ENCODE assay signal across 21 cellular contexts in genomic region chr15:98324341-98324970, GRCh38.
DNase-seq lines count a peak whose midpoint lies in the region; ATAC-seq and TF ChIP-seq lines count a peak whose summit lies in the region.
"Had no signal": no experiment of that assay in that cellular context is flagged by ENCODE, and none has a peak within 500 bp of the region (broad histone marks: within the 10 kb centered on the region; RNA-seq: fewer than 3 reads in every experiment).

No MANE protein-coding gene starts in this region.

- POLR2A ChIA-PET in HEK293 (lab: Yijun Ruan, JAX) = no interaction called here

- H3K27ac ChIP-seq in HEK293 (ENCODE audit: extremely low read depth, low read depth, low read length) = no peak overlapping the region
- H3K27ac ChIP-seq in endodermal cell (ENCODE audit: low read depth, low read length) = no peak overlapping the region
- H3K27ac ChIP-seq: A549; BLaER1 treated with 17β-estradiol and CSF1 and Interleukin-3, amounts not matched to agents 10 nM and 100 nM had no signal

- CTCF ChIA-PET in HEK293 (lab: Yijun Ruan, JAX) = interaction anchor here (0.6 to 1.3 kb wide), 3 partner anchors 13 to 739 kb away, joined by 3 to 4 read pairs (median 4); no protein-coding TSS in a partner anchor

- no peak overlapping the region for H3K4me3 Mint-ChIP-seq in endodermal cell
- H3K4me3 Mint-ChIP-seq: CD8-positive, alpha-beta memory T cell had no signal

- ATAC-seq in GM19463 (IDR thresholded peaks at IDR 0.05; ENCODE audit: unreplicated experiment) (no peak), GM18909 (IDR thresholded peaks at IDR 0.05; ENCODE audit: poor library complexity, unreplicated experiment) (no peak)
- ATAC-seq: A549, K562, Panc1, Right ventricle myocardium inferior had no signal

- WGBS in endodermal cell (ENCODE audit: insufficient coverage in 1 of 2, insufficient read length in 1 of 2), 2 experiments = 46% methylated on average over 2 of the region's 2 CpGs; no CpG with 5 or more reads in 1 of the 2 experiments

- H3K36me3 Mint-ChIP-seq in endodermal cell (ENCODE audit: low read depth) = no peaks in the 10 kb centered on the region
- H3K36me3 Mint-ChIP-seq: CD8-positive, alpha-beta memory T cell had no signal

- DNase-seq in NT2/D1 (ENCODE audit: low read depth, low spot score) (peak; percentile 60), endodermal cell (peak; percentile 58), kidney glomerular epithelial cell (lab: John Stamatoyannopoulos, UW) (peak; percentile 22), SHP77 treated with DMSO at 0.1 percent for 48 hours (lab: John Stamatoyannopoulos, UW) (no peak), HuH-7 (ENCODE audit: low spot score) (no peak)
- DNase-seq: CD8-positive, alpha-beta memory T cell; DMS79; GF-D8; NCI-H1436; NCI-H2081 treated with DMSO at 0.1 percent for 48 hours; NCI-H510A treated with DMSO at 0.1 percent for 48 hours; NCI-H82; SK-N-SH had no signal

- no peaks in the 10 kb centered on the region for H3K4me1 ChIP-seq in HEK293 (ENCODE audit: control insufficient read depth, insufficient read depth, low read length)
- no peaks in the 10 kb centered on the region for H3K4me1 ChIP-seq in NT2/D1 (ENCODE audit: insufficient read depth, insufficient read length)
- no peaks in the 10 kb centered on the region for H3K4me1 ChIP-seq in endodermal cell (ENCODE audit: control insufficient read depth, insufficient read depth, low read length)
- H3K4me1 ChIP-seq: A549 had no signal

- H3K27me3 ChIP-seq in NT2/D1 (ENCODE audit: insufficient read depth, insufficient read length) = no peaks in the 10 kb centered on the region
- H3K27me3 ChIP-seq in endodermal cell (ENCODE audit: control insufficient read depth, insufficient read depth, low read length, poor library complexity, severe bottlenecking) = no peaks in the 10 kb centered on the region
- H3K27me3 ChIP-seq: BLaER1 treated with 17β-estradiol and CSF1 and Interleukin-3, amounts not matched to agents 10 nM and 100 nM had no signal

- H3K4me1 Mint-ChIP-seq in endodermal cell = peaks cover 4% of the 10 kb centered on the region
- H3K4me1 Mint-ChIP-seq: CD8-positive, alpha-beta memory T cell had no signal

- H3K27me3 Mint-ChIP-seq in endodermal cell (ENCODE audit: insufficient read depth) = no peaks in the 10 kb centered on the region

- TF ChIP-seq CTCF in HEK293 (tag by site-specific recombination; IDR thresholded peaks at IDR 0.05) (no peak), endodermal cell (conservative IDR thresholded peaks at IDR 0.05) (no peak)

- no peak overlapping the region for H3K9ac ChIP-seq in NT2/D1 (ENCODE audit: insufficient read length, low read depth)
- H3K9ac ChIP-seq in endodermal cell (ENCODE audit: extremely low read depth, low read length, poor library complexity, severe bottlenecking) = no peak overlapping the region
- H3K9ac ChIP-seq: BLaER1 treated with 17β-estradiol and CSF1 and Interleukin-3, amounts not matched to agents 10 nM and 100 nM; SK-N-SH had no signal

- H3K36me3 ChIP-seq in HEK293 (ENCODE audit: control insufficient read depth in 2 of 2, insufficient read depth in 1 of 2, low read length in 2 of 2) (no peaks in the 10 kb centered on the region), NT2/D1 (ENCODE audit: insufficient read depth, insufficient read length, low read length) (no peaks in the 10 kb centered on the region), endodermal cell (ENCODE audit: control insufficient read depth, insufficient read depth, low read length) (no peaks in the 10 kb centered on the region)

- H3K4me3 ChIP-seq in HEK293 (ENCODE audit: low read depth, low read length) (no peak overlapping the region), NT2/D1 (ENCODE audit: insufficient read length, low read depth) (no peak overlapping the region), endodermal cell (ENCODE audit: low read length) (no peak overlapping the region)
- H3K4me3 ChIP-seq: A549; BLaER1 treated with 17β-estradiol and CSF1 and Interleukin-3, amounts not matched to agents 10 nM and 100 nM; K562 had no signal

- H3K9me3 Mint-ChIP-seq in endodermal cell = peaks cover 40% of the 10 kb centered on the region

- no peaks in the 10 kb centered on the region for H3K9me3 ChIP-seq in HEK293 (ENCODE audit: control insufficient read depth, insufficient read depth, low read depth, low read length)
- peaks cover 55% of the 10 kb centered on the region for H3K9me3 ChIP-seq in NT2/D1 (ENCODE audit: insufficient read depth, low read length)
- peaks cover 9% of the 10 kb centered on the region for H3K9me3 ChIP-seq in endodermal cell (ENCODE audit: control insufficient read depth, low read length)
- H3K9me3 ChIP-seq: SK-N-SH had no signal

- H3K27ac Mint-ChIP-seq in endodermal cell = no peak overlapping the region
- H3K27ac Mint-ChIP-seq: CD8-positive, alpha-beta memory T cell had no signal

TF ChIP-seq in HEK293, 187 proteins besides CTCF, POLR2A, EP300 and RAD21:
- TF ChIP-seq, protein P1, sequence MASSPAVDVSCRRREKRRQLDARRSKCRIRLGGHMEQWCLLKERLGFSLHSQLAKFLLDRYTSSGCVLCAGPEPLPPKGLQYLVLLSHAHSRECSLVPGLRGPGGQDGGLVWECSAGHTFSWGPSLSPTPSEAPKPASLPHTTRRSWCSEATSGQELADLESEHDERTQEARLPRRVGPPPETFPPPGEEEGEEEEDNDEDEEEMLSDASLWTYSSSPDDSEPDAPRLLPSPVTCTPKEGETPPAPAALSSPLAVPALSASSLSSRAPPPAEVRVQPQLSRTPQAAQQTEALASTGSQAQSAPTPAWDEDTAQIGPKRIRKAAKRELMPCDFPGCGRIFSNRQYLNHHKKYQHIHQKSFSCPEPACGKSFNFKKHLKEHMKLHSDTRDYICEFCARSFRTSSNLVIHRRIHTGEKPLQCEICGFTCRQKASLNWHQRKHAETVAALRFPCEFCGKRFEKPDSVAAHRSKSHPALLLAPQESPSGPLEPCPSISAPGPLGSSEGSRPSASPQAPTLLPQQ (tag by site-specific recombination; IDR thresholded peaks at IDR 0.05) = peak; percentile 63; the same call in 1 of the 2 replicates
- TF ChIP-seq ZFP69B (tag by site-specific recombination; IDR thresholded peaks at IDR 0.05) = peak; percentile 48; the same call in 1 of the 2 replicates
- TF ChIP-seq ZNF701 (tag by site-specific recombination; IDR thresholded peaks at IDR 0.05) = no peak

Comparison
In these comparisons a context has a peak if more than half of its experiments do, and no peak if none do; other contexts are left out.
1. DNase-seq: peak in NT2/D1 (single experiment), endodermal cell (single experiment) and kidney glomerular epithelial cell (single experiment); none in SHP77 treated with DMSO at 0.1 percent for 48 hours (single experiment) and HuH-7 (single experiment).